Comparison of ENCODE assay signal across 20 cellular contexts in the genomic region with DNA sequence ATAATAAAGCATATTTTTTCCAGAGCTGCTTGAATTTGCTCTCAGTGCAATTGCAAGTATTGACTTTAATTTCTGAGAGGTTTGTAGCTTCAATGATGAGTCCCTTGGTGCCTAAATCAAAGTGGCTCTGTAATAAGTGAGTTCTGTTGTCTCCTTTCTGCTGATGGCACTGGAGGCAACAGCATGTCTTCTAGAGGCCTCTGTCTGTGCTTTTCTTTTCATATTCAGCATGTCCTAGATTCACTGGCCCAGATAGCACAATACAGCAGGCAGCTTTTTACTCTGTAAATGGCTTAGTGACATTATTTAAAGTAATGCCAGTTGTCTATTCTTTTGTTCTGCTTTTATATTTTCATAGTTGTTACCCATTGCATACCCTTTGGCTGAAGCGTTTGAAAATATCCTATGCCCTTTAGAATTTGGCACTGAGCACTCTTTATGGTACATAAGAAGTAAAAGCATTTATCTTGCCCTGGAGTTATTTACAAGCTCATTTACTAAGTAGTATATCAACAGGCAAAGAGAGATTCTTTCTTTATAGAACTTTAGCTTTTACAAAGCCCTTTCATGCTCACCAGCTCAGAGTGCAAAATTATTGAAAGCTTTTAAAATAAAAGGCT.
DNase-seq lines count a peak whose midpoint lies in the region; ATAC-seq, FAIRE-seq and TF ChIP-seq lines count a peak whose summit lies in the region.
"Had no signal": no experiment of that assay in that cellular context is flagged by ENCODE, and none has a peak within 500 bp of the region (broad histone marks: within the 10 kb centered on the region; RNA-seq: fewer than 3 reads in every experiment).

No MANE protein-coding gene starts in this region.

- CTCF ChIA-PET in IMR-90 (lab: Yijun Ruan, JAX) = interaction anchor here (1.0 kb wide), 1 partner anchor 17 kb away, joined by 3 read pairs; no protein-coding TSS in a partner anchor
- CTCF ChIA-PET in endothelial cell of umbilical vein (lab: Charles Lee) = interaction anchor here (1.1 kb wide), 1 partner anchor 88 kb away, joined by 3 read pairs; no protein-coding TSS in a partner anchor
- CTCF ChIA-PET in OCI-LY7 (lab: Charles Lee; ENCODE audit: unreplicated experiment) = no interaction called here

- H2BK5ac ChIP-seq in IMR-90 (ENCODE audit: low read depth, low read length, poor library complexity, severe bottlenecking) = no peak overlapping the region

- H3K4ac ChIP-seq in IMR-90 (ENCODE audit: low read depth, low read length) = no peak overlapping the region

- POLR2A ChIA-PET in IMR-90 (lab: Charles Lee; ENCODE audit: unreplicated experiment) = no interaction called here
- POLR2A ChIA-PET in endothelial cell of umbilical vein (lab: Charles Lee) = no interaction called here
- POLR2A ChIA-PET in OCI-LY7 (lab: Charles Lee) = interaction anchor here (0.5 to 1.2 kb wide), 2 partner anchors 9 to 365 kb away, joined by 3 to 5 read pairs; no protein-coding TSS in a partner anchor

- H2AK9ac ChIP-seq in IMR-90 (replicated peaks; ENCODE audit: low read depth, low read length, poor library complexity) = no peak overlapping the region

- no peaks in the 10 kb centered on the region for H3K36me3 ChIP-seq in IMR-90 (ENCODE audit: control insufficient read depth, insufficient read depth, low read length)
- H3K36me3 ChIP-seq in endothelial cell of umbilical vein (ENCODE audit: control insufficient read depth in 2 of 2, extremely low read depth in 1 of 2, insufficient read depth in 2 of 2, low read length in 2 of 2) = no peaks in the 10 kb centered on the region
- H3K36me3 ChIP-seq in OCI-LY7 (ENCODE audit: insufficient read depth, low read length) = no peaks in the 10 kb centered on the region

- TF ChIP-seq POLR2A in IMR-90 (IDR thresholded peaks at IDR 0.05; ENCODE audit: low read depth, low read length) (no peak), endothelial cell of umbilical vein (IDR thresholded peaks at IDR 0.05; ENCODE audit: low read depth, low read length) (no peak)

- H3K9me1 ChIP-seq in IMR-90 (ENCODE audit: insufficient read depth, low read length) (no peaks in the 10 kb centered on the region), endothelial cell of umbilical vein (replicated peaks; ENCODE audit: control insufficient read depth, extremely low read depth, insufficient read depth, low read length) (no peaks in the 10 kb centered on the region)

- H3K4me3 ChIP-seq in IMR-90 (ENCODE audit: insufficient read depth, low read depth, low read length) (no peak overlapping the region), endothelial cell of umbilical vein (replicated peaks in 1 of 3; ENCODE audit: insufficient read depth in 1 of 3, low read depth in 1 of 3, low read length in 3 of 3) (no peak overlapping the region), OCI-LY7 (ENCODE audit: low read depth, low read length, poor library complexity, severe bottlenecking) (no peak overlapping the region)
- H3K4me3 ChIP-seq: GM23248, K562 had no signal

- no CpG with 5 or more reads among the region's 1 CpG for WGBS in IMR-90 (ENCODE audit: extremely low coverage in 2 of 2, insufficient read length in 1 of 2), 2 experiments

- peak; percentile 26 for FAIRE-seq in endothelial cell of umbilical vein (lab: Jason Lieb, UNC)
- FAIRE-seq: GM12891, K562, RCC 7860 had no signal

- H4K8ac ChIP-seq in IMR-90 (ENCODE audit: low read depth in 2 of 2, low read length in 2 of 2) = no peak overlapping the region

- TF ChIP-seq CTCF in IMR-90 (conservative IDR thresholded peaks at IDR 0.05; ENCODE audit: low read depth, low read length) (no peak), endothelial cell of umbilical vein (IDR thresholded peaks at IDR 0.05; ENCODE audit: extremely low read depth in 1 of 2, insufficient read depth in 1 of 2, low read depth in 1 of 2, low read length in 2 of 2) (no peak), OCI-LY7 (conservative IDR thresholded peaks at IDR 0.05; ENCODE audit: low read length) (no peak)

- no peak overlapping the region for H2AFZ ChIP-seq in IMR-90 (replicated peaks; ENCODE audit: low read length, poor library complexity)
- no peak overlapping the region for H2AFZ ChIP-seq in endothelial cell of umbilical vein (ENCODE audit: low read depth, low read length)
- H2AFZ ChIP-seq in OCI-LY7 (ENCODE audit: low read length) = no peak overlapping the region
- H2AFZ ChIP-seq: GM23248 had no signal

- DNase-seq in IMR-90 (no peak), NCI-H345 treated with DMSO at 0.1 percent for 48 hours (lab: John Stamatoyannopoulos, UW; ENCODE audit: unreplicated experiment) (peak; percentile 13), endothelial cell of umbilical vein (ENCODE audit: low read depth, low spot score) (no peak), retina (peak; percentile 36), NCI-H1694 (lab: John Stamatoyannopoulos, UW) (no peak), OCI-LY7 (ENCODE audit: low spot score) (no peak)
- DNase-seq: CD4-positive, alpha-beta T cell; DMS53; EL; GM23248; HCEC 1CT; NCI-H1092 treated with DMSO at 0.1 percent for 48 hours; NCI-H146; NCI-H446; T-cell had no signal

- no peak overlapping the region for H4K91ac ChIP-seq in IMR-90 (ENCODE audit: insufficient read depth, low read depth, low read length)

- 0 out of 2 replicates have a peak overlapping the region, but pooled peaks have one; percentile 60 for H3K14ac ChIP-seq in IMR-90 (replicated peaks; ENCODE audit: low read depth, low read length)

- no peaks in the 10 kb centered on the region for H3K9me2 ChIP-seq in OCI-LY7 (ENCODE audit: insufficient read depth, low read length)

- H3K79me2 ChIP-seq in endothelial cell of umbilical vein (ENCODE audit: control insufficient read depth, insufficient read depth, low read length) = no peaks in the 10 kb centered on the region
- no peaks in the 10 kb centered on the region for H3K79me2 ChIP-seq in OCI-LY7 (ENCODE audit: insufficient read depth, low read depth, low read length)

- TF ChIP-seq RAD21 in IMR-90 (IDR thresholded peaks at IDR 0.05; ENCODE audit: low read length) = no peak

- H4K20me1 ChIP-seq in IMR-90 (ENCODE audit: insufficient read depth, low read length) (no peaks in the 10 kb centered on the region), endothelial cell of umbilical vein (replicated peaks; ENCODE audit: control insufficient read depth, extremely low read depth, insufficient read depth, low read length) (no peaks in the 10 kb centered on the region), OCI-LY7 (ENCODE audit: insufficient read depth, low read length) (no peaks in the 10 kb centered on the region)

- ATAC-seq in IMR-90 (ENCODE audit: low read depth) = no peak
- ATAC-seq in GM19035 (IDR thresholded peaks at IDR 0.05; ENCODE audit: unreplicated experiment) = no peak
- ATAC-seq: K562, Right ventricle myocardium inferior, T-cell had no signal

- H2AK5ac ChIP-seq in IMR-90 (ENCODE audit: low read depth, low read length) = no peak overlapping the region

- H3K18ac ChIP-seq in IMR-90 (ENCODE audit: low read depth, low read length) = peak overlapping the region; percentile 52; the same call in 1 of the 2 replicates

- no peak overlapping the region for H3K27ac ChIP-seq in IMR-90 (ENCODE audit: insufficient read depth, low read length)
- no peak overlapping the region for H3K27ac ChIP-seq in endothelial cell of umbilical vein (ENCODE audit: insufficient read depth, low read depth, low read length)
- no peak overlapping the region for H3K27ac ChIP-seq in OCI-LY7 (ENCODE audit: low read depth, low read length, poor library complexity, severe bottlenecking)
- H3K27ac ChIP-seq: GM23248 had no signal

- intact Hi-C loops in IMR-90 (cut with micrococcal nuclease) = no loop called here
- intact Hi-C loops in endothelial cell of umbilical vein (cut with micrococcal nuclease) = no loop called here
- intact Hi-C loops in OCI-LY7 (cut with micrococcal nuclease; ENCODE audit: unreplicated experiment) = no loop called here

- H3K27me3 ChIP-seq in IMR-90 (ENCODE audit: control insufficient read depth, insufficient read depth, low read length) (no peaks in the 10 kb centered on the region), endothelial cell of umbilical vein (ENCODE audit: control insufficient read depth in 2 of 2, insufficient read depth in 2 of 2, low read length in 2 of 2) (no peaks in the 10 kb centered on the region)

- BruUV-seq in IMR-90 (replicated peaks; lab: Mats Ljungman, UMichigan) = no TSS peak
- no TSS peak for BruUV-seq in endothelial cell of umbilical vein (replicated peaks; lab: Mats Ljungman, UMichigan)
- no TSS peak for BruUV-seq in OCI-LY7 (replicated peaks; lab: Mats Ljungman, UMichigan)

- peak overlapping the region; percentile 44; the same call in 1 of the 2 replicates for H2BK20ac ChIP-seq in IMR-90 (ENCODE audit: low read depth, low read length)

- dilution Hi-C loops in IMR-90 (cut with HindIII; ENCODE audit: low sequenced_read_pairs, unreplicated experiment) (no loop called here), endothelial cell of umbilical vein (cut with MboI; ENCODE audit: extremely low pct_ligation_motif_present, low sequenced_read_pairs) (no loop called here)

- H2BK15ac ChIP-seq in IMR-90 (ENCODE audit: low read depth, low read length) = no peak overlapping the region

- H3K9me3 ChIP-seq in IMR-90 (ENCODE audit: control insufficient read depth, insufficient read depth, low read length) = no peaks in the 10 kb centered on the region
- no peaks in the 10 kb centered on the region for H3K9me3 ChIP-seq in endothelial cell of umbilical vein (replicated peaks; ENCODE audit: control insufficient read depth, insufficient read depth, low read length)
- H3K9me3 ChIP-seq in OCI-LY7 (ENCODE audit: low read length) = no peaks in the 10 kb centered on the region

- no peak overlapping the region for H4K5ac ChIP-seq in IMR-90 (ENCODE audit: low read depth, low read length)

- H3K9ac ChIP-seq in IMR-90 (ENCODE audit: low read depth, low read length) (no peak overlapping the region), endothelial cell of umbilical vein (replicated peaks; ENCODE audit: extremely low read depth, insufficient read depth, low read length) (no peak overlapping the region)
- H3K9ac ChIP-seq: GM23248 had no signal

- H3K4me1 ChIP-seq in IMR-90 (ENCODE audit: control insufficient read depth, insufficient read depth, low read length) = no peaks in the 10 kb centered on the region
- H3K4me1 ChIP-seq in endothelial cell of umbilical vein (ENCODE audit: control insufficient read depth, extremely low read depth, insufficient read depth, low read length) = no peaks in the 10 kb centered on the region
- H3K4me1 ChIP-seq in OCI-LY7 (ENCODE audit: insufficient read depth, low read length, poor library complexity, severe bottlenecking) = no peaks in the 10 kb centered on the region

- H3K4me2 ChIP-seq in IMR-90 (ENCODE audit: low read depth, low read length) = no peak overlapping the region
- no peak overlapping the region for H3K4me2 ChIP-seq in endothelial cell of umbilical vein (ENCODE audit: insufficient read depth, low read length)
- no peak overlapping the region for H3K4me2 ChIP-seq in OCI-LY7 (ENCODE audit: low read length)

- H2BK120ac ChIP-seq in IMR-90 (ENCODE audit: low read depth, low read length) = peak overlapping the region; percentile 69; the same call in 1 of the 2 replicates

- no peaks in the 10 kb centered on the region for H3K79me1 ChIP-seq in IMR-90 (ENCODE audit: low read depth in 1 of 2, low read length in 2 of 2)

- H3K23ac ChIP-seq in IMR-90 (ENCODE audit: low read depth, low read length) = 0 out of 2 replicates have a peak overlapping the region, but pooled peaks have one; percentile 26

- in situ Hi-C loops in IMR-90 (cut with MboI; ENCODE audit: low sequenced_read_pairs) = no loop called here

- no peak overlapping the region for H3K56ac ChIP-seq in IMR-90 (ENCODE audit: extremely low read depth, insufficient read depth, low read length)

Comparison
In these comparisons a context has a peak if more than half of its experiments do, and no peak if none do; other contexts are left out.
1. DNase-seq: peak in NCI-H345 treated with DMSO at 0.1 percent for 48 hours (single experiment) and retina (single experiment); none in IMR-90 (single experiment), endothelial cell of umbilical vein (single experiment), NCI-H1694 (single experiment) and OCI-LY7 (single experiment).